ENCODE assay signal across 8 cellular contexts in genomic region chr6:38702471-38703397, GRCh38. TPM values are rescaled to one million over a fixed set of nuclear protein-coding genes. Genes with fewer than 3 reads are reported as not detected.
DNase-seq lines count a peak whose midpoint lies in the region; ATAC-seq, FAIRE-seq and TF ChIP-seq lines count a peak whose summit lies in the region.

TSS of gene GLO1 (minus strand) at chr6:38703145. CDS start at chr6:38703054, 91 bp downstream.

- H3K4me3 ChIP-seq in AG04449 (ENCODE audit: low read depth, low read length) (peak within 1 kb of the TSS; percentile 80), WI38 (ENCODE audit: low read depth, low read length) (peak within 1 kb of the TSS; percentile 85), bronchial epithelial cell (ENCODE audit: low read depth, low read length) (peak within 1 kb of the TSS; percentile 71), iPS-20b (ENCODE audit: low read length) (peak within 1 kb of the TSS; percentile 73), skin epidermis (peak within 1 kb of the TSS; percentile 52 to 80 (median 64))

- no peaks in the 10 kb centered on the region for H3K4me1 ChIP-seq in iPS-20b (ENCODE audit: insufficient read depth, low read length)

- H3K27me3 ChIP-seq in bronchial epithelial cell (ENCODE audit: control insufficient read depth, insufficient read depth, low read length) (no peaks in the 10 kb centered on the region), iPS-20b (ENCODE audit: insufficient read depth, low read length) (no peaks in the 10 kb centered on the region; the same call in 1 of the 2 replicates)

- H3K27ac ChIP-seq in iPS-20b (ENCODE audit: low read length) (peak within 1 kb of the TSS; percentile 77), skin epidermis (peak within 1 kb of the TSS; percentile 43 to 97 (median 88))

- ATAC-seq in GM18907 (IDR thresholded peaks at IDR 0.05; ENCODE audit: unreplicated experiment) (peak; percentile 99), HG03159 (IDR thresholded peaks at IDR 0.05; ENCODE audit: unreplicated experiment) (peak; percentile 100)

- POLR2A ChIA-PET in AG04449 (lab: Yijun Ruan, JAX), result interaction anchor here (0.5 to 1.1 kb wide), 7 partner anchors 9 to 961 kb away, joined by 3 to 7 read pairs (median 4); no protein-coding TSS in a partner anchor

- TF ChIP-seq CTCF in AG04449 (IDR thresholded peaks at IDR 0.05; ENCODE audit: insufficient read depth, low read length, missing control alignments) (no peak), WI38 (IDR thresholded peaks at IDR 0.05; ENCODE audit: low read depth, low read length) (no peak), bronchial epithelial cell (IDR thresholded peaks at IDR 0.05; ENCODE audit: insufficient read depth, low read length, severe bottlenecking) (no peak)

- CTCF ChIA-PET in AG04449 (lab: Yijun Ruan, JAX), result no interaction called here

- DNase-seq in AG04449 (ENCODE audit: low read depth, low spot score) (peak; percentile 93), NCI-H2227 treated with DMSO at 0.1 percent for 48 hours (lab: John Stamatoyannopoulos, UW) (peak; percentile 95), bronchial epithelial cell (ENCODE audit: low read depth) (peak; percentile 98)

- FAIRE-seq in bronchial epithelial cell (lab: Jason Lieb, UNC), result no peak

- H3K36me3 ChIP-seq in bronchial epithelial cell (ENCODE audit: control insufficient read depth, insufficient read depth, low read length), result no peaks in the 10 kb centered on the region
- peaks cover 11% of the 10 kb centered on the region; the same call in 1 of the 2 replicates for H3K36me3 ChIP-seq in iPS-20b (ENCODE audit: insufficient read depth, low read depth, low read length)

- H3K9me3 ChIP-seq in iPS-20b (ENCODE audit: insufficient read depth, low read depth, low read length), result no peaks in the 10 kb centered on the region

- H3K9ac ChIP-seq in iPS-20b (ENCODE audit: low read depth, low read length), result peak within 1 kb of the TSS; percentile 90

RNA-seq across cellular contexts. Expression of gene GLO1, which starts in this region (rescaled TPM):
- 95.0 and 97.8 TPM in 2 replicates for total RNA-seq in bronchial epithelial cell

Comparison
In these comparisons a context has a peak if more than half of its experiments do, and no peak if none do; other contexts are left out.
1. Peak in every context shown above with its lines: DNase-seq, ATAC-seq, H3K4me3 ChIP-seq and H3K27ac ChIP-seq.